In the genomic region with DNA sequence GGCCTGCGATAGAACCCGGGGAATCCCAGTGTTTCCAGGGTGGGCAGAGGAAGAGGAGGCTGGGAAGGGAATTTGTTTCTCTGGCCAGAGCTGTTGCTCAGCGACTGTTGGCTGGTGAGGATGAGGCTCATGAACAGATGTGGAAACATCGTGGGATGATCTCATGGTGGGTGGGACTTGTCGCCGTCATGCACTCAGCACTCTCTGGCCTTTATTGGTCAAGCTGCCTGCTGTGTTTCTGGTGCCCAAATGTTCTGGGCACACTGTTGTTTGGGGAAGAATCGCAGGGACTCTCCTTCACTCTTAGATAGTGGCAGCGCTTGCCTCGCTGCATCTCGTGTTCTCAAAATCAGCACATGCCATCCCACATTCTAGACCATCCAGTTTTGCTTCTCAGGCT, we compare ENCODE assay signal across 9 cellular contexts.
DNase-seq lines count a peak whose midpoint lies in the region; ATAC-seq and TF ChIP-seq lines count a peak whose summit lies in the region.
"Had no signal": no experiment of that assay in that cellular context is flagged by ENCODE, and none has a peak within 500 bp of the region (broad histone marks: within the 10 kb centered on the region; RNA-seq: fewer than 3 reads in every experiment).

No MANE protein-coding gene starts in this region.

- H3K18ac ChIP-seq in mesendoderm (ENCODE audit: low read length) = no peak overlapping the region

- H3K56ac ChIP-seq in mesendoderm (ENCODE audit: low read length) = no peak overlapping the region

- H3K79me2 ChIP-seq in mesendoderm (ENCODE audit: control insufficient read depth, insufficient read depth, low read length) = peaks cover 4% of the 10 kb centered on the region

- H2BK120ac ChIP-seq in mesendoderm (ENCODE audit: low read depth, low read length) = no peak overlapping the region

- H3K9ac ChIP-seq in mesendoderm (ENCODE audit: low read length) = no peak overlapping the region

- H2AK5ac ChIP-seq in mesendoderm (ENCODE audit: low read length) = no peak overlapping the region

- TF ChIP-seq POLR2A in vagina (IDR thresholded peaks at IDR 0.05) = peak in 1 of 2 donors; percentile 11

- no peak overlapping the region for H3K4me3 ChIP-seq in mesendoderm (ENCODE audit: low read length)
- H3K4me3 ChIP-seq in vagina = no peak overlapping the region

- WGBS in mesendoderm (ENCODE audit: extremely low coverage, insufficient coverage, low lambda C conversion rate) = no CpG with 5 or more reads among the region's 10 CpGs

- H3K27ac ChIP-seq in mesendoderm (ENCODE audit: low read depth, low read length) (no peak overlapping the region), vagina (peak overlapping the region; percentile 83)

- no peak for ATAC-seq in GM19035 (IDR thresholded peaks at IDR 0.05; ENCODE audit: unreplicated experiment)

- H2BK5ac ChIP-seq in mesendoderm (ENCODE audit: low read length) = no peak overlapping the region

- intact Hi-C loops in vagina (cut with DNase I) = no loop called here

- H3K4ac ChIP-seq in mesendoderm (ENCODE audit: low read depth, low read length) = no peak overlapping the region

- H3K4me1 ChIP-seq in mesendoderm (ENCODE audit: control insufficient read depth, low read depth, low read length) (no peaks in the 10 kb centered on the region), vagina (peaks cover 46% of the 10 kb centered on the region)

- H3K9me3 ChIP-seq in vagina = no peaks in the 10 kb centered on the region

- H3K27me3 ChIP-seq in mesendoderm (ENCODE audit: insufficient read depth, low read length, poor library complexity) (no peaks in the 10 kb centered on the region), vagina (no peaks in the 10 kb centered on the region)

- H3K36me3 ChIP-seq in mesendoderm (ENCODE audit: control insufficient read depth, insufficient read depth, low read length) = no peaks in the 10 kb centered on the region
- no peaks in the 10 kb centered on the region for H3K36me3 ChIP-seq in vagina

- no peak overlapping the region for H4K5ac ChIP-seq in mesendoderm (ENCODE audit: low read length)

- no peak overlapping the region for H2BK15ac ChIP-seq in mesendoderm (replicated peaks; ENCODE audit: low read depth)

- no peak overlapping the region for H3K4me2 ChIP-seq in mesendoderm (ENCODE audit: low read length)

- TF ChIP-seq CTCF in vagina (IDR thresholded peaks at IDR 0.05) = no peak

- peaks cover 14% of the 10 kb centered on the region for H3K79me1 ChIP-seq in mesendoderm (ENCODE audit: low read length)

- peak; percentile 23 for DNase-seq in NCI-H748 (lab: John Stamatoyannopoulos, UW; ENCODE audit: unreplicated experiment)
- DNase-seq in NCI-H748 treated with DMSO at 0.1 percent for 48 hours (lab: John Stamatoyannopoulos, UW) = no peak
- DNase-seq in dedifferentiated amniotic fluid mesenchymal stem cell (ENCODE audit: extremely low spot score) = peak; percentile 89
- peak; percentile 70 for DNase-seq in mesendoderm
- no peak for DNase-seq in vagina (ENCODE audit: extremely low spot score in 2 of 2)
- no peak for DNase-seq in LoVo (ENCODE audit: low spot score)
- DNase-seq in MV-4-11 (lab: John Stamatoyannopoulos, UW) = no peak
- DNase-seq: NCI-H774 had no signal

- no peak overlapping the region for H4K8ac ChIP-seq in mesendoderm (ENCODE audit: low read depth, low read length)

- no peak overlapping the region for H3K23ac ChIP-seq in mesendoderm (ENCODE audit: low read length)

Comparison
In these comparisons a context has a peak if more than half of its experiments do, and no peak if none do; other contexts are left out.
1. DNase-seq: peak in NCI-H748 (single experiment), dedifferentiated amniotic fluid mesenchymal stem cell (single experiment) and mesendoderm (single experiment); none in NCI-H748 treated with DMSO at 0.1 percent for 48 hours (single experiment), vagina (0 of 2), LoVo (single experiment) and MV-4-11 (single experiment).